ENCODE assay signal across 22 cellular contexts in genomic region chr18:25299899-25300298, GRCh38. TPM values are rescaled to one million over a fixed set of nuclear protein-coding genes. Genes with fewer than 3 reads are reported as not detected.
DNase-seq lines count a peak whose midpoint lies in the region; ATAC-seq, FAIRE-seq and TF ChIP-seq lines count a peak whose summit lies in the region.
"Had no signal": no experiment of that assay in that cellular context is flagged by ENCODE, and none has a peak within 500 bp of the region (broad histone marks: within the 10 kb centered on the region; RNA-seq: fewer than 3 reads in every experiment).

No MANE protein-coding gene starts in this region.

- H3K4me3 ChIP-seq in AG04450 (ENCODE audit: low read depth, low read length) (no peak overlapping the region), endothelial cell of umbilical vein (replicated peaks in 1 of 3; ENCODE audit: insufficient read depth in 1 of 3, low read depth in 1 of 3, low read length in 3 of 3) (no peak overlapping the region), osteoblast (ENCODE audit: insufficient read depth, low read length) (no peak overlapping the region)
- H3K4me3 ChIP-seq: colonic mucosa had no signal

- H3K9me3 ChIP-seq in AG04450 (ENCODE audit: control insufficient read depth, insufficient read depth, low read length): no peaks in the 10 kb centered on the region
- H3K9me3 ChIP-seq in endothelial cell of umbilical vein (replicated peaks; ENCODE audit: control insufficient read depth, insufficient read depth, low read length): no peaks in the 10 kb centered on the region
- H3K9me3 ChIP-seq in osteoblast (ENCODE audit: low read depth, low read length): no peaks in the 10 kb centered on the region
- H3K9me3 ChIP-seq: colonic mucosa had no signal

- FAIRE-seq in endothelial cell of umbilical vein (lab: Jason Lieb, UNC): no peak
- FAIRE-seq in RCC 7860 (lab: Jason Lieb, UNC): no peak

- peaks cover 69% of the 10 kb centered on the region for H3K79me2 ChIP-seq in endothelial cell of umbilical vein (ENCODE audit: control insufficient read depth, insufficient read depth, low read length)
- no peaks in the 10 kb centered on the region for H3K79me2 ChIP-seq in osteoblast (ENCODE audit: insufficient read depth, low read length)

- ATAC-seq in GM19328 (IDR thresholded peaks at IDR 0.05; ENCODE audit: unreplicated experiment): no peak

- peaks cover 0 to 16% of the 10 kb centered on the region in 2 experiments for H3K36me3 ChIP-seq in endothelial cell of umbilical vein (ENCODE audit: control insufficient read depth in 2 of 2, extremely low read depth in 1 of 2, insufficient read depth in 2 of 2, low read length in 2 of 2)
- H3K36me3 ChIP-seq in osteoblast (ENCODE audit: insufficient read depth, low read length): no peaks in the 10 kb centered on the region
- H3K36me3 ChIP-seq: colonic mucosa had no signal

- intact Hi-C loops in endothelial cell of umbilical vein (cut with micrococcal nuclease): loop anchor here (1.0 to 2.0 kb wide), 6 partner anchors 11 to 203 kb away; no protein-coding TSS in a partner anchor

- H3K27me3 ChIP-seq in AG04450 (ENCODE audit: control insufficient read depth, insufficient read depth, low read length): no peaks in the 10 kb centered on the region
- H3K27me3 ChIP-seq in endothelial cell of umbilical vein (ENCODE audit: control insufficient read depth in 2 of 2, insufficient read depth in 2 of 2, low read length in 2 of 2): no peaks in the 10 kb centered on the region
- no peaks in the 10 kb centered on the region for H3K27me3 ChIP-seq in osteoblast (ENCODE audit: insufficient read depth, low read length)
- H3K27me3 ChIP-seq: colonic mucosa had no signal

- H3K27ac ChIP-seq in AG04450 (ENCODE audit: low read depth, low read length) (peak overlapping the region; percentile 60), endothelial cell of umbilical vein (ENCODE audit: insufficient read depth, low read depth, low read length) (peak overlapping the region; percentile 94), osteoblast (ENCODE audit: low read depth, low read length) (peak overlapping the region; percentile 56)
- H3K27ac ChIP-seq: colonic mucosa had no signal

- no peak for DNase-seq in AG04450 (ENCODE audit: low read depth, low spot score)
- DNase-seq in HT1080 (ENCODE audit: low read depth): peak; percentile 10
- no peak for DNase-seq in endothelial cell of umbilical vein (ENCODE audit: low read depth, low spot score)
- DNase-seq in osteoblast (ENCODE audit: insufficient read length, low spot score, missing footprints): no peak
- DNase-seq in type B pancreatic cell (ENCODE audit: extremely low spot score, unreplicated experiment): no peak
- DNase-seq in RCC 7860 (ENCODE audit: low spot score): no peak
- no peak for DNase-seq in NCI-H2107 treated with DMSO at 0.1 percent for 48 hours (lab: John Stamatoyannopoulos, UW; ENCODE audit: unreplicated experiment)
- DNase-seq: activated CD4-positive, alpha-beta T cell treated with anti-CD3 and anti-CD28 coated beads for 4 hours; activated CD8-positive, alpha-beta memory T cell treated with anti-CD3 and anti-CD28 coated beads for 24 hours; activated T-cell treated with anti-CD3 and anti-CD28 coated beads, Interleukin-2, amount 50 U/mL, for 1 hour; CD4-positive, CD25-positive, alpha-beta regulatory T cell; colonic mucosa; effector memory CD4-positive, alpha-beta T cell; islet precursor cell; NCI-H1694 treated with DMSO at 0.1 percent for 48 hours; NCI-H2171 treated with DMSO at 0.1 percent for 48 hours; NCI-H524 treated with DMSO at 0.1 percent for 48 hours; nucleus accumbens; stimulated activated CD4-positive, alpha-beta T cell treated with anti-CD3 and anti-CD28 coated beads, Interleukin-4, amount 100 ng/mL, for 4 hours; stimulated activated naive CD4-positive, alpha-beta T cell treated with Interleukin-2 at 50 U/mL for 16 hours; T-helper 1 cell had no signal

- H3K9ac ChIP-seq in endothelial cell of umbilical vein (replicated peaks; ENCODE audit: extremely low read depth, insufficient read depth, low read length): peak overlapping the region; percentile 89

- no peak for TF ChIP-seq POLR2A in endothelial cell of umbilical vein (IDR thresholded peaks at IDR 0.05; ENCODE audit: low read depth, low read length)

- H3K9me3 Mint-ChIP-seq in type B pancreatic cell: no peaks in the 10 kb centered on the region

- peaks cover 39% of the 10 kb centered on the region for H3K4me1 ChIP-seq in endothelial cell of umbilical vein (ENCODE audit: control insufficient read depth, extremely low read depth, insufficient read depth, low read length)
- peaks cover 19% of the 10 kb centered on the region for H3K4me1 ChIP-seq in osteoblast (ENCODE audit: insufficient read depth, low read length)
- H3K4me1 ChIP-seq: colonic mucosa had no signal

- no peak overlapping the region for H3K27ac Mint-ChIP-seq in type B pancreatic cell
- H3K27ac Mint-ChIP-seq: CD4-positive, CD25-positive, alpha-beta regulatory T cell had no signal

- H2AFZ ChIP-seq in endothelial cell of umbilical vein (ENCODE audit: low read depth, low read length) (no peak overlapping the region), osteoblast (ENCODE audit: low read length) (no peak overlapping the region)

- no peak for TF ChIP-seq CTCF in AG04450 (IDR thresholded peaks at IDR 0.05; ENCODE audit: low read depth, low read length)
- TF ChIP-seq CTCF in endothelial cell of umbilical vein (IDR thresholded peaks at IDR 0.05; ENCODE audit: extremely low read depth in 1 of 2, insufficient read depth in 1 of 2, low read depth in 1 of 2, low read length in 2 of 2): no peak
- no peak for TF ChIP-seq CTCF in osteoblast (IDR thresholded peaks at IDR 0.05; ENCODE audit: extremely low read depth, low read depth, low read length)
- no peak for TF ChIP-seq CTCF in type B pancreatic cell (conservative IDR thresholded peaks at IDR 0.05)

- BruUV-seq in endothelial cell of umbilical vein (replicated peaks; lab: Mats Ljungman, UMichigan): no TSS peak

- no peaks in the 10 kb centered on the region for H3K9me1 ChIP-seq in endothelial cell of umbilical vein (replicated peaks; ENCODE audit: control insufficient read depth, extremely low read depth, insufficient read depth, low read length)

- peak overlapping the region; percentile 85 for H3K4me2 ChIP-seq in endothelial cell of umbilical vein (ENCODE audit: insufficient read depth, low read length)
- H3K4me2 ChIP-seq in osteoblast (ENCODE audit: insufficient read depth, low read length): peak overlapping the region; percentile 43

- peaks cover 7% of the 10 kb centered on the region for H3K4me1 Mint-ChIP-seq in type B pancreatic cell (ENCODE audit: unreplicated experiment)
- H3K4me1 Mint-ChIP-seq: CD4-positive, CD25-positive, alpha-beta regulatory T cell had no signal

- H3K27me3 Mint-ChIP-seq in type B pancreatic cell: no peaks in the 10 kb centered on the region
- H3K27me3 Mint-ChIP-seq: CD4-positive, CD25-positive, alpha-beta regulatory T cell had no signal

- dilution Hi-C loops in endothelial cell of umbilical vein (cut with MboI; ENCODE audit: extremely low pct_ligation_motif_present, low sequenced_read_pairs): no loop called here

- CTCF ChIA-PET in AG04450 (lab: Charles Lee): interaction anchor here (0.6 kb wide), 1 partner anchor 769 kb away, joined by 5 read pairs; no protein-coding TSS in a partner anchor
- CTCF ChIA-PET in endothelial cell of umbilical vein (lab: Charles Lee): interaction anchor here (1.0 to 2.2 kb wide), 5 partner anchors 10 to 71 kb away, joined by 3 to 10 read pairs (median 6); no protein-coding TSS in a partner anchor

- no peak overlapping the region for H3K4me3 Mint-ChIP-seq in type B pancreatic cell
- H3K4me3 Mint-ChIP-seq: CD4-positive, CD25-positive, alpha-beta regulatory T cell had no signal

- peaks cover 11% of the 10 kb centered on the region for H3K36me3 Mint-ChIP-seq in type B pancreatic cell
- H3K36me3 Mint-ChIP-seq: CD4-positive, CD25-positive, alpha-beta regulatory T cell had no signal

- POLR2A ChIA-PET in AG04450 (lab: Yijun Ruan, JAX) (interaction anchor here (1.1 kb wide), 1 partner anchor 9 kb away, joined by 3 read pairs; no protein-coding TSS in a partner anchor), endothelial cell of umbilical vein (lab: Charles Lee) (interaction anchor here (2.2 kb wide), 1 partner anchor 71 kb away, joined by 7 read pairs; no protein-coding TSS in a partner anchor)

- H4K20me1 ChIP-seq in endothelial cell of umbilical vein (replicated peaks; ENCODE audit: control insufficient read depth, extremely low read depth, insufficient read depth, low read length) (no peaks in the 10 kb centered on the region), osteoblast (ENCODE audit: insufficient read depth, low read length) (no peaks in the 10 kb centered on the region)

TF ChIP-seq in endothelial cell of umbilical vein, 7 proteins besides CTCF, POLR2A, EP300 and RAD21 (continues in another document):
- TF ChIP-seq, protein P1, sequence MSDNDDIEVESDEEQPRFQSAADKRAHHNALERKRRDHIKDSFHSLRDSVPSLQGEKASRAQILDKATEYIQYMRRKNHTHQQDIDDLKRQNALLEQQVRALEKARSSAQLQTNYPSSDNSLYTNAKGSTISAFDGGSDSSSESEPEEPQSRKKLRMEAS (IDR thresholded peaks at IDR 0.05; ENCODE audit: insufficient read depth, insufficient read length): no peak
- TF ChIP-seq FOS (IDR thresholded peaks at IDR 0.05; ENCODE audit: borderline replicate concordance, insufficient read depth, low read length): no peak
- no peak for TF ChIP-seq MYC (IDR thresholded peaks at IDR 0.05; ENCODE audit: low read depth, low read length)
- TF ChIP-seq POLR2AphosphoS5 (IDR thresholded peaks at IDR 0.05; ENCODE audit: insufficient read depth, low read depth, low read length): no peak
- no peak for TF ChIP-seq EZH2 (IDR thresholded peaks at IDR 0.05; ENCODE audit: borderline replicate concordance, low read depth, low read length, severe bottlenecking)
- no peak for TF ChIP-seq JUN (IDR thresholded peaks at IDR 0.05; ENCODE audit: borderline replicate concordance, insufficient read depth, insufficient read length, low read depth)

RNA-seq across cellular contexts. Expression of gene ZNF521, which starts 52.1 kb away (rescaled TPM):
- polyA plus RNA-seq in AG04450 (2011; rRNA removed): 25.9 and 27.4 TPM in 2 replicates
- 91.0 and 116 TPM in 2 replicates for polyA minus RNA-seq in AG04450 (2011; rRNA and poly(A)+ RNA removed)
- 17.5 and 19.9 TPM in 2 replicates for total RNA-seq in HT1080 (2014; rRNA removed; shearing (Covaris generic))
- polyA plus RNA-seq in HT1080 (2015; cell fraction: cytosol; rRNA removed): 13.4 and 31.0 TPM in 2 replicates
- polyA plus RNA-seq in HT1080 (2015; cell fraction: nucleus; rRNA removed): 14.4 and 16.2 TPM in 2 replicates
- 166 and 168 TPM in 2 replicates for total RNA-seq in endothelial cell of umbilical vein
- polyA plus RNA-seq in endothelial cell of umbilical vein: 90.8 and 111 TPM in 2 replicates
- polyA plus RNA-seq in endothelial cell of umbilical vein (2011; cell fraction: cytosol; rRNA removed): 149 and 168 TPM in 2 replicates
- polyA plus RNA-seq in endothelial cell of umbilical vein (2011; cell fraction: nucleus; rRNA removed): 253 and 280 TPM in 2 replicates
- polyA plus RNA-seq in endothelial cell of umbilical vein (2012): 50.5 and 58.7 TPM in 2 replicates
- polyA minus RNA-seq in endothelial cell of umbilical vein: 494 and 502 TPM in 2 replicates
- polyA minus RNA-seq in endothelial cell of umbilical vein (2011; cell fraction: cytosol; rRNA and poly(A)+ RNA removed): not detected
- polyA minus RNA-seq in endothelial cell of umbilical vein (2011; cell fraction: nucleus; rRNA and poly(A)+ RNA removed): 1,104 and 1,171 TPM in 2 replicates
- 27.5 and 33.6 TPM in 2 replicates for total RNA-seq in osteoblast
- 5.3 and 75.1 TPM in 2 replicates for total RNA-seq in type B pancreatic cell (ENCODE audit: low replicate concordance)
- polyA plus RNA-seq: CD4-positive, CD25-positive, alpha-beta regulatory T cell had no signal
